In genomic region chr22:38218661-38219331, GRCh38 we compare ENCODE assay signal across 1 cellular context.
TF ChIP-seq lines count a peak whose summit lies in the region.

No MANE protein-coding gene starts in this region.

TF ChIP-seq in liver, 16 proteins besides CTCF, POLR2A, EP300 and RAD21 (continued from another document):
- TF ChIP-seq, protein P1, sequence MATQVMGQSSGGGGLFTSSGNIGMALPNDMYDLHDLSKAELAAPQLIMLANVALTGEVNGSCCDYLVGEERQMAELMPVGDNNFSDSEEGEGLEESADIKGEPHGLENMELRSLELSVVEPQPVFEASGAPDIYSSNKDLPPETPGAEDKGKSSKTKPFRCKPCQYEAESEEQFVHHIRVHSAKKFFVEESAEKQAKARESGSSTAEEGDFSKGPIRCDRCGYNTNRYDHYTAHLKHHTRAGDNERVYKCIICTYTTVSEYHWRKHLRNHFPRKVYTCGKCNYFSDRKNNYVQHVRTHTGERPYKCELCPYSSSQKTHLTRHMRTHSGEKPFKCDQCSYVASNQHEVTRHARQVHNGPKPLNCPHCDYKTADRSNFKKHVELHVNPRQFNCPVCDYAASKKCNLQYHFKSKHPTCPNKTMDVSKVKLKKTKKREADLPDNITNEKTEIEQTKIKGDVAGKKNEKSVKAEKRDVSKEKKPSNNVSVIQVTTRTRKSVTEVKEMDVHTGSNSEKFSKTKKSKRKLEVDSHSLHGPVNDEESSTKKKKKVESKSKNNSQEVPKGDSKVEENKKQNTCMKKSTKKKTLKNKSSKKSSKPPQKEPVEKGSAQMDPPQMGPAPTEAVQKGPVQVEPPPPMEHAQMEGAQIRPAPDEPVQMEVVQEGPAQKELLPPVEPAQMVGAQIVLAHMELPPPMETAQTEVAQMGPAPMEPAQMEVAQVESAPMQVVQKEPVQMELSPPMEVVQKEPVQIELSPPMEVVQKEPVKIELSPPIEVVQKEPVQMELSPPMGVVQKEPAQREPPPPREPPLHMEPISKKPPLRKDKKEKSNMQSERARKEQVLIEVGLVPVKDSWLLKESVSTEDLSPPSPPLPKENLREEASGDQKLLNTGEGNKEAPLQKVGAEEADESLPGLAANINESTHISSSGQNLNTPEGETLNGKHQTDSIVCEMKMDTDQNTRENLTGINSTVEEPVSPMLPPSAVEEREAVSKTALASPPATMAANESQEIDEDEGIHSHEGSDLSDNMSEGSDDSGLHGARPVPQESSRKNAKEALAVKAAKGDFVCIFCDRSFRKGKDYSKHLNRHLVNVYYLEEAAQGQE (IDR thresholded peaks at IDR 0.05) = no peak
